17 cellular contexts compared by ENCODE assay signal in genomic region chr16:50269769-50270509, GRCh38. TPM values are rescaled to one million over a fixed set of nuclear protein-coding genes. Genes with fewer than 3 reads are reported as not detected.
DNase-seq lines count a peak whose midpoint lies in the region; ATAC-seq and TF ChIP-seq lines count a peak whose summit lies in the region.
"Had no signal": no experiment of that assay in that cellular context is flagged by ENCODE, and none has a peak within 500 bp of the region (broad histone marks: within the 10 kb centered on the region; RNA-seq: fewer than 3 reads in every experiment).

No MANE protein-coding gene starts in this region.

- no peaks in the 10 kb centered on the region for H3K9me3 ChIP-seq in T-helper 17 cell (ENCODE audit: control insufficient read depth, low read length, poor library complexity, severe bottlenecking)
- no peaks in the 10 kb centered on the region for H3K9me3 ChIP-seq in colonic mucosa
- H3K9me3 ChIP-seq: heart right ventricle, SJSA1 had no signal

- H3K36me3 ChIP-seq in colonic mucosa, result no peaks in the 10 kb centered on the region
- H3K36me3 ChIP-seq: cardiac muscle cell, heart right ventricle had no signal

- in situ Hi-C loops in GM13976 (cut with MboI; ENCODE audit: low sequenced_read_pairs, unreplicated experiment), result no loop called here

- H3K27me3 Mint-ChIP-seq in T-helper 17 cell (no peaks in the 10 kb centered on the region), immature natural killer cell (ENCODE audit: low read depth in 3 of 3) (peaks cover 3 to 14% (median 7%) of the 10 kb centered on the region in 3 donors)
- H3K27me3 Mint-ChIP-seq in stimulated activated memory B cell treated with anti-CD40 and anti-IgM and Interleukin-4, amounts not matched to agents 10 μg/mL and 1 μg/mL and 100 μg/mL, for 72 hours, result no peaks in the 10 kb centered on the region

- H3K27ac ChIP-seq in colonic mucosa, result no peak overlapping the region
- H3K27ac ChIP-seq: cardiac muscle cell, heart right ventricle, SJSA1 had no signal

- peaks cover 3% of the 10 kb centered on the region for H3K36me3 Mint-ChIP-seq in T-helper 17 cell (ENCODE audit: low read depth)
- H3K36me3 Mint-ChIP-seq in immature natural killer cell, result peaks cover 8 to 10% (median 9%) of the 10 kb centered on the region in 3 donors
- H3K36me3 Mint-ChIP-seq in stimulated activated memory B cell treated with anti-CD40 and anti-IgM and Interleukin-4, amounts not matched to agents 10 μg/mL and 1 μg/mL and 100 μg/mL, for 72 hours, result no peaks in the 10 kb centered on the region

- TF ChIP-seq CTCF in colonic mucosa (IDR thresholded peaks at IDR 0.05) (no peak), GM13976 (IDR thresholded peaks at IDR 0.05; ENCODE audit: borderline replicate concordance, control extremely low read depth, extremely low read depth, insufficient read depth, missing control alignments) (no peak)

- H3K4me3 Mint-ChIP-seq in T-helper 17 cell, result peak overlapping the region; percentile 95
- peak overlapping the region; percentile 95 to 99 (median 98) for H3K4me3 Mint-ChIP-seq in immature natural killer cell
- H3K4me3 Mint-ChIP-seq in stimulated activated memory B cell treated with anti-CD40 and anti-IgM and Interleukin-4, amounts not matched to agents 10 μg/mL and 1 μg/mL and 100 μg/mL, for 72 hours, result no peak overlapping the region
- H3K4me3 Mint-ChIP-seq: H9 had no signal

- peaks cover 13% of the 10 kb centered on the region for H3K4me1 ChIP-seq in colonic mucosa

- no peaks in the 10 kb centered on the region for H3K9me3 Mint-ChIP-seq in immature natural killer cell
- no peaks in the 10 kb centered on the region for H3K9me3 Mint-ChIP-seq in stimulated activated memory B cell treated with anti-CD40 and anti-IgM and Interleukin-4, amounts not matched to agents 10 μg/mL and 1 μg/mL and 100 μg/mL, for 72 hours

- DNase-seq in activated effector memory CD4-positive, alpha-beta T cell treated with anti-CD3 and anti-CD28 coated beads, Interleukin-2, amount 50 U/mL, for 16 hours, result peak; percentile 64
- no peak for DNase-seq in activated effector memory CD4-positive, alpha-beta T cell treated with Interleukin-2 at 50 U/mL for 16 hours
- DNase-seq in T-helper 17 cell (no peak), immature natural killer cell (no peak), colonic mucosa (no peak), GM13976 (ENCODE audit: low spot score) (no peak)
- DNase-seq: heart right ventricle, islet precursor cell, mesendoderm, NCI-H1694 treated with DMSO at 0.1 percent for 48 hours, NCI-H510A had no signal

- peaks cover 74% of the 10 kb centered on the region for H3K4me1 Mint-ChIP-seq in T-helper 17 cell
- peaks cover 93 to 95% of the 10 kb centered on the region in 2 donors for H3K4me1 Mint-ChIP-seq in immature natural killer cell
- H3K4me1 Mint-ChIP-seq in stimulated activated memory B cell treated with anti-CD40 and anti-IgM and Interleukin-4, amounts not matched to agents 10 μg/mL and 1 μg/mL and 100 μg/mL, for 72 hours, result peaks cover 98% of the 10 kb centered on the region

- peak overlapping the region; percentile 98 for H3K27ac Mint-ChIP-seq in T-helper 17 cell
- peak overlapping the region; percentile 97 to 100 (median 98) for H3K27ac Mint-ChIP-seq in immature natural killer cell
- peak overlapping the region; percentile 96 for H3K27ac Mint-ChIP-seq in stimulated activated memory B cell treated with anti-CD40 and anti-IgM and Interleukin-4, amounts not matched to agents 10 μg/mL and 1 μg/mL and 100 μg/mL, for 72 hours

- ATAC-seq in T-helper 17 cell (no peak), GM19035 (IDR thresholded peaks at IDR 0.05; ENCODE audit: unreplicated experiment) (no peak)
- no peak for ATAC-seq in stimulated activated memory B cell treated with anti-CD40 and anti-IgM and Interleukin-4, amounts not matched to agents 10 μg/mL and 1 μg/mL and 100 μg/mL, for 72 hours
- ATAC-seq: heart right ventricle, right cardiac atrium had no signal

- H3K4me3 ChIP-seq in colonic mucosa, result no peak overlapping the region
- H3K4me3 ChIP-seq: cardiac muscle cell, heart right ventricle, SJSA1 had no signal

- H3K27me3 ChIP-seq in colonic mucosa, result no peaks in the 10 kb centered on the region
- H3K27me3 ChIP-seq: cardiac muscle cell, heart right ventricle, SJSA1 had no signal

- intact Hi-C loops in colonic mucosa (cut with DNase I), result no loop called here

- H3K9ac ChIP-seq in colonic mucosa (ENCODE audit: low read depth in 2 of 2, low read length in 2 of 2), result peak overlapping the region in 1 of 2 donors; percentile 34

RNA-seq across cellular contexts. Expression of gene ADCY7, which starts 3.6 kb away (rescaled TPM):
- total RNA-seq in T-helper 17 cell, result 100 to 1,000 TPM; 187 to 203 TPM
- polyA plus RNA-seq in immature natural killer cell, result 100 to 1,000 TPM in 2 of 3 donors, 10 to 100 TPM in 1; 97.6 to 209 (median 108) TPM
- 10 to 100 TPM; 15.8 to 19.2 TPM for total RNA-seq in colonic mucosa

Comparison
In these comparisons a context has a peak if more than half of its experiments do, and no peak if none do; other contexts are left out.
1. RNA of gene ADCY7, which starts 3.6 kb away (total RNA-seq): 187 to 203 TPM in T-helper 17 cell; 15.8 to 19.2 TPM in colonic mucosa; every median in the first group is over 4 times any median in the second.
2. Peak in every context shown above with its lines, with median percentiles within 50 percentile points of each other: H3K27ac Mint-ChIP-seq.